ENCODE assay signal across 16 cellular contexts in genomic region chr16:870856-871561, GRCh38.
"Had no signal": no experiment of that assay in that cellular context is flagged by ENCODE, and none has a peak within 500 bp of the region (broad histone marks: within the 10 kb centered on the region; RNA-seq: fewer than 3 reads in every experiment).

No MANE protein-coding gene starts in this region.

- H3K27me3 Mint-ChIP-seq: activated CD4-positive, alpha-beta T cell treated with anti-CD3 and anti-CD28 coated beads, Interleukin-2, amount 10 ng/mL, durations not matched to agents 7 days and 5 days; activated naive CD4-positive, alpha-beta T cell treated with anti-CD3 and anti-CD28 coated beads, Interleukin-2, amount 50 U/mL, for 24 hours; activated T-helper 17 cell treated with anti-CD3 and anti-CD28 coated beads, Interleukin-2, amount 50 U/mL, for 72 hours; natural killer cell treated with Interleukin-12 subunit alpha and Interleukin-12 subunit beta and Interleukin-15 and Interleukin-18, amount 100 ng/mL, for 72 hours; progenitor cell of endocrine pancreas had no signal

- H3K27me3 ChIP-seq: esophagus muscularis mucosa, hepatocyte had no signal

- H3K9me3 ChIP-seq: esophagus muscularis mucosa had no signal

- H3K27ac Mint-ChIP-seq: activated CD4-positive, alpha-beta T cell treated with anti-CD3 and anti-CD28 coated beads, Interleukin-2, amount 10 ng/mL, durations not matched to agents 7 days and 5 days; activated naive CD4-positive, alpha-beta T cell treated with anti-CD3 and anti-CD28 coated beads, Interleukin-2, amount 50 U/mL, for 24 hours; activated T-helper 17 cell treated with anti-CD3 and anti-CD28 coated beads, Interleukin-2, amount 50 U/mL, for 72 hours; natural killer cell treated with Interleukin-12 subunit alpha and Interleukin-12 subunit beta and Interleukin-15 and Interleukin-18, amount 100 ng/mL, for 72 hours; progenitor cell of endocrine pancreas had no signal

- DNase-seq: activated CD4-positive, alpha-beta T cell treated with anti-CD3 and anti-CD28 coated beads, Interleukin-2, amount 10 ng/mL, durations not matched to agents 7 days and 5 days; activated CD4-positive, CD25-positive, alpha-beta regulatory T cell; central memory CD4-positive, alpha-beta T cell; effector CD4-positive, alpha-beta T cell; islet precursor cell; mesenchymal stem cell; nucleus accumbens; stimulated activated CD4-positive, alpha-beta T cell treated with anti-CD3 and anti-CD28 coated beads, Interleukin-1b, Interleukin-23, amount 100 ng/mL, for 48 hours; SW 1271 had no signal

- H3K36me3 Mint-ChIP-seq: natural killer cell treated with Interleukin-12 subunit alpha and Interleukin-12 subunit beta and Interleukin-15 and Interleukin-18, amount 100 ng/mL, for 72 hours had no signal

- H3K27ac ChIP-seq: coronary artery, esophagus muscularis mucosa, hepatocyte had no signal

- H3K9me3 Mint-ChIP-seq: activated CD4-positive, alpha-beta T cell treated with anti-CD3 and anti-CD28 coated beads, Interleukin-2, amount 10 ng/mL, durations not matched to agents 7 days and 5 days; activated naive CD4-positive, alpha-beta T cell treated with anti-CD3 and anti-CD28 coated beads, Interleukin-2, amount 50 U/mL, for 24 hours; activated T-helper 17 cell treated with anti-CD3 and anti-CD28 coated beads, Interleukin-2, amount 50 U/mL, for 72 hours; natural killer cell treated with Interleukin-12 subunit alpha and Interleukin-12 subunit beta and Interleukin-15 and Interleukin-18, amount 100 ng/mL, for 72 hours had no signal

- H3K4me3 ChIP-seq: coronary artery, esophagus muscularis mucosa, hepatocyte had no signal

- H3K4me3 Mint-ChIP-seq: activated CD4-positive, alpha-beta T cell treated with anti-CD3 and anti-CD28 coated beads, Interleukin-2, amount 10 ng/mL, durations not matched to agents 7 days and 5 days; activated naive CD4-positive, alpha-beta T cell treated with anti-CD3 and anti-CD28 coated beads, Interleukin-2, amount 50 U/mL, for 24 hours; activated T-helper 17 cell treated with anti-CD3 and anti-CD28 coated beads, Interleukin-2, amount 50 U/mL, for 72 hours; natural killer cell treated with Interleukin-12 subunit alpha and Interleukin-12 subunit beta and Interleukin-15 and Interleukin-18, amount 100 ng/mL, for 72 hours had no signal

- ATAC-seq: activated T-helper 17 cell treated with anti-CD3 and anti-CD28 coated beads, Interleukin-2, amount 50 U/mL, for 72 hours; natural killer cell treated with Interleukin-12 subunit alpha and Interleukin-12 subunit beta and Interleukin-15 and Interleukin-18, amount 100 ng/mL, for 72 hours had no signal

- H3K4me1 Mint-ChIP-seq: activated CD4-positive, alpha-beta T cell treated with anti-CD3 and anti-CD28 coated beads, Interleukin-2, amount 10 ng/mL, durations not matched to agents 7 days and 5 days; activated naive CD4-positive, alpha-beta T cell treated with anti-CD3 and anti-CD28 coated beads, Interleukin-2, amount 50 U/mL, for 24 hours; activated T-helper 17 cell treated with anti-CD3 and anti-CD28 coated beads, Interleukin-2, amount 50 U/mL, for 72 hours had no signal
